ENCODE assay signal across 16 cellular contexts in the genomic region with DNA sequence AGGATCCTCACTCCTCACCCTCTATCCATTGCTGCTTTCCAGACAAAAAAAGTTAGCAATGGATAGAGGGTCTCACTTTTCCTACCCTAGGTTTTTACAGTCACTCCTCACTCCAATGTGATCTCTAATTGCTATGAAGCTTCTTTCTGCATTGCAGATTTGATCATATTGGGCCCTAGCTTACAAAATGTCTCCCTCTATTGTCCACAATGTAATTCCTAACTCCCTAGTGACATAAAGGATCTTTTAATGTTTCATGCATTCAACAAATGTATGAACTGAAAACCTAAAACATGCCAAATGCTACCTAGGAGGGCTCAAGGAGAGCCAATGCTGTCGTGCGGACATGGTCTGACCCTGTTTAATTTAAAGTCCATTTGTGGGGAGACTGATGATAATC.
"Had no signal": no experiment of that assay in that cellular context is flagged by ENCODE, and none has a peak within 500 bp of the region (broad histone marks: within the 10 kb centered on the region; RNA-seq: fewer than 3 reads in every experiment).

No MANE protein-coding gene starts in this region.

- DNase-seq: activated B cell treated with CpG ODN at 0.5 μM for 24 hours; activated CD4-positive, alpha-beta T cell treated with anti-CD3 and anti-CD28 coated beads, Interleukin-2, amount 10 ng/mL, durations not matched to agents 24 days and 14 days; activated CD8-positive, alpha-beta memory T cell treated with anti-CD3 and anti-CD28 coated beads, Interleukin-2, amount 50 U/mL, for 48 hours; activated gamma-delta T cell; activated T-cell treated with anti-CD3 and anti-CD28 coated beads, Interleukin-2, amount 50 U/mL, for 72 hours; body of pancreas; effector memory CD4-positive, alpha-beta T cell; head of caudate nucleus; islet precursor cell; left ventricle myocardium inferior; mesenchymal stem cell; T-helper 2 cell had no signal

- H3K9me3 ChIP-seq: body of pancreas, left ventricle myocardium inferior, thoracic aorta had no signal

- ATAC-seq: activated naive CD4-positive, alpha-beta T cell treated with anti-CD3 and anti-CD28 coated beads, Interleukin-2, amount 50 U/mL, for 72 hours; activated T-cell treated with anti-CD3 and anti-CD28 coated beads, Interleukin-2, amount 50 U/mL, for 72 hours; body of pancreas; natural killer cell treated with Interleukin-12 subunit alpha and Interleukin-12 subunit beta and Interleukin-15 and Interleukin-18, amount 100 ng/mL, for 72 hours; stimulated activated effector memory CD8-positive, alpha-beta T cell treated with anti-CD3 and anti-CD28 coated beads, Interleukin-12 subunit alpha, Interleukin-12 subunit beta, amount 100 ng/mL, for 72 hours had no signal

- H3K4me3 ChIP-seq: body of pancreas, left ventricle myocardium inferior, thoracic aorta had no signal

- H3K27me3 ChIP-seq: body of pancreas had no signal

- H3K27ac ChIP-seq: body of pancreas, left ventricle myocardium inferior, thoracic aorta had no signal

- H3K4me1 ChIP-seq: body of pancreas, left ventricle myocardium inferior had no signal

- H3K36me3 ChIP-seq: left ventricle myocardium inferior, thoracic aorta had no signal
